In genomic region chr4:109121561-109121960, GRCh38 we compare ENCODE assay signal across 7 cellular contexts.
"Had no signal": no experiment of that assay in that cellular context is flagged by ENCODE, and none has a peak within 500 bp of the region (broad histone marks: within the 10 kb centered on the region; RNA-seq: fewer than 3 reads in every experiment).

No MANE protein-coding gene starts in this region.

- FAIRE-seq: HepG2, HTR-8/SVneo had no signal

- DNase-seq: IMR-90, KBM-7, KG1 had no signal

- H3K27ac ChIP-seq: HL-60, KMS-11 had no signal

- H3K4me2 ChIP-seq: KMS-11 had no signal

- ATAC-seq: HepG2 had no signal

- H3K9ac ChIP-seq: KMS-11 had no signal
